ENCODE assay signal across 1 cellular context in the genomic region with DNA sequence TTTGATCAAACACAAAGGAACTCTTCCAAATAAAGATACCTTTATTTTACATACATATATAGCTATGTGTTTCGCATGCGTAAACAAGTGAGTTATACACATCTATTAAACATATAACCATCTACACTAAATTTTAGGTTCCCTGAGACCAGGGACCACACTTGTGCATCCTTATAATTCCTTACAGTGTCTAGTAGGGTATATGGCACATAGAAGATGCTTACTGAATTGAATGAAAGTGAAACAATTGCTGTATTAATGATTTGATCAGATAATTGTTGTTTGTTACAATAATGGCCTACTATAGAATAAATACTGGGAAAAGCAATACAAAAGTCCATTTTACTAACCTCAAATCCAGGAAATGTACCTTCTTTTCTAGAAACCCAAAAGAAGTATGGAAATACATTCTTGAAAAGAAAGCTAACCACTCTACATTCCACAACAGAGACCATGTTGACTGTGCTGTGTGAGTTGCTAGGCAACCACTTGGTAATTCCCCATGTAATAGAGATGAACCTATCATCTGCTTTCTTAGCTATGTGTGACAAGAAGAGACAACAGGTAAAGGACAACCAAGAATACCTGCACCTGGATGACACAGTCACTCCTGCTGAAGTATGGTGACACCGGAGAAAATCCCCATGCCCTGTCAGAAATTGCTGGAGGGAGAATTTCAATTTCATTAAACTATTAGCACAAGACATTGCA.
TF ChIP-seq lines count a peak whose summit lies in the region.

No MANE protein-coding gene starts in this region.

TF ChIP-seq in WTC11, 78 proteins besides CTCF, POLR2A, EP300 and RAD21 (continued from another document):
- TF ChIP-seq, protein P1, sequence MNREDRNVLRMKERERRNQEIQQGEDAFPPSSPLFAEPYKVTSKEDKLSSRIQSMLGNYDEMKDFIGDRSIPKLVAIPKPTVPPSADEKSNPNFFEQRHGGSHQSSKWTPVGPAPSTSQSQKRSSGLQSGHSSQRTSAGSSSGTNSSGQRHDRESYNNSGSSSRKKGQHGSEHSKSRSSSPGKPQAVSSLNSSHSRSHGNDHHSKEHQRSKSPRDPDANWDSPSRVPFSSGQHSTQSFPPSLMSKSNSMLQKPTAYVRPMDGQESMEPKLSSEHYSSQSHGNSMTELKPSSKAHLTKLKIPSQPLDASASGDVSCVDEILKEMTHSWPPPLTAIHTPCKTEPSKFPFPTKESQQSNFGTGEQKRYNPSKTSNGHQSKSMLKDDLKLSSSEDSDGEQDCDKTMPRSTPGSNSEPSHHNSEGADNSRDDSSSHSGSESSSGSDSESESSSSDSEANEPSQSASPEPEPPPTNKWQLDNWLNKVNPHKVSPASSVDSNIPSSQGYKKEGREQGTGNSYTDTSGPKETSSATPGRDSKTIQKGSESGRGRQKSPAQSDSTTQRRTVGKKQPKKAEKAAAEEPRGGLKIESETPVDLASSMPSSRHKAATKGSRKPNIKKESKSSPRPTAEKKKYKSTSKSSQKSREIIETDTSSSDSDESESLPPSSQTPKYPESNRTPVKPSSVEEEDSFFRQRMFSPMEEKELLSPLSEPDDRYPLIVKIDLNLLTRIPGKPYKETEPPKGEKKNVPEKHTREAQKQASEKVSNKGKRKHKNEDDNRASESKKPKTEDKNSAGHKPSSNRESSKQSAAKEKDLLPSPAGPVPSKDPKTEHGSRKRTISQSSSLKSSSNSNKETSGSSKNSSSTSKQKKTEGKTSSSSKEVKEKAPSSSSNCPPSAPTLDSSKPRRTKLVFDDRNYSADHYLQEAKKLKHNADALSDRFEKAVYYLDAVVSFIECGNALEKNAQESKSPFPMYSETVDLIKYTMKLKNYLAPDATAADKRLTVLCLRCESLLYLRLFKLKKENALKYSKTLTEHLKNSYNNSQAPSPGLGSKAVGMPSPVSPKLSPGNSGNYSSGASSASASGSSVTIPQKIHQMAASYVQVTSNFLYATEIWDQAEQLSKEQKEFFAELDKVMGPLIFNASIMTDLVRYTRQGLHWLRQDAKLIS (CRISPR knock-in tag; IDR thresholded peaks at IDR 0.05; ENCODE audit: borderline replicate concordance): no peak
- TF ChIP-seq OVOL2 (CRISPR knock-in tag; IDR thresholded peaks at IDR 0.05; ENCODE audit: borderline replicate concordance): no peak
- TF ChIP-seq, protein P2, sequence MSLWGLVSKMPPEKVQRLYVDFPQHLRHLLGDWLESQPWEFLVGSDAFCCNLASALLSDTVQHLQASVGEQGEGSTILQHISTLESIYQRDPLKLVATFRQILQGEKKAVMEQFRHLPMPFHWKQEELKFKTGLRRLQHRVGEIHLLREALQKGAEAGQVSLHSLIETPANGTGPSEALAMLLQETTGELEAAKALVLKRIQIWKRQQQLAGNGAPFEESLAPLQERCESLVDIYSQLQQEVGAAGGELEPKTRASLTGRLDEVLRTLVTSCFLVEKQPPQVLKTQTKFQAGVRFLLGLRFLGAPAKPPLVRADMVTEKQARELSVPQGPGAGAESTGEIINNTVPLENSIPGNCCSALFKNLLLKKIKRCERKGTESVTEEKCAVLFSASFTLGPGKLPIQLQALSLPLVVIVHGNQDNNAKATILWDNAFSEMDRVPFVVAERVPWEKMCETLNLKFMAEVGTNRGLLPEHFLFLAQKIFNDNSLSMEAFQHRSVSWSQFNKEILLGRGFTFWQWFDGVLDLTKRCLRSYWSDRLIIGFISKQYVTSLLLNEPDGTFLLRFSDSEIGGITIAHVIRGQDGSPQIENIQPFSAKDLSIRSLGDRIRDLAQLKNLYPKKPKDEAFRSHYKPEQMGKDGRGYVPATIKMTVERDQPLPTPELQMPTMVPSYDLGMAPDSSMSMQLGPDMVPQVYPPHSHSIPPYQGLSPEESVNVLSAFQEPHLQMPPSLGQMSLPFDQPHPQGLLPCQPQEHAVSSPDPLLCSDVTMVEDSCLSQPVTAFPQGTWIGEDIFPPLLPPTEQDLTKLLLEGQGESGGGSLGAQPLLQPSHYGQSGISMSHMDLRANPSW (CRISPR knock-in tag; conservative IDR thresholded peaks at IDR 0.05; ENCODE audit: low read depth): no peak
- TF ChIP-seq TP53 (CRISPR knock-in tag; IDR thresholded peaks at IDR 0.05): no peak
- TF ChIP-seq ZNF396 (CRISPR knock-in tag; IDR thresholded peaks at IDR 0.05; ENCODE audit: borderline replicate concordance): no peak
- TF ChIP-seq, protein P3, sequence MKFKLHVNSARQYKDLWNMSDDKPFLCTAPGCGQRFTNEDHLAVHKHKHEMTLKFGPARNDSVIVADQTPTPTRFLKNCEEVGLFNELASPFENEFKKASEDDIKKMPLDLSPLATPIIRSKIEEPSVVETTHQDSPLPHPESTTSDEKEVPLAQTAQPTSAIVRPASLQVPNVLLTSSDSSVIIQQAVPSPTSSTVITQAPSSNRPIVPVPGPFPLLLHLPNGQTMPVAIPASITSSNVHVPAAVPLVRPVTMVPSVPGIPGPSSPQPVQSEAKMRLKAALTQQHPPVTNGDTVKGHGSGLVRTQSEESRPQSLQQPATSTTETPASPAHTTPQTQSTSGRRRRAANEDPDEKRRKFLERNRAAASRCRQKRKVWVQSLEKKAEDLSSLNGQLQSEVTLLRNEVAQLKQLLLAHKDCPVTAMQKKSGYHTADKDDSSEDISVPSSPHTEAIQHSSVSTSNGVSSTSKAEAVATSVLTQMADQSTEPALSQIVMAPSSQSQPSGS (CRISPR knock-in tag; IDR thresholded peaks at IDR 0.05; ENCODE audit: borderline replicate concordance, low read depth): no peak
- TF ChIP-seq FOXK1 (CRISPR knock-in tag; IDR thresholded peaks at IDR 0.05): no peak
- TF ChIP-seq, protein P4, sequence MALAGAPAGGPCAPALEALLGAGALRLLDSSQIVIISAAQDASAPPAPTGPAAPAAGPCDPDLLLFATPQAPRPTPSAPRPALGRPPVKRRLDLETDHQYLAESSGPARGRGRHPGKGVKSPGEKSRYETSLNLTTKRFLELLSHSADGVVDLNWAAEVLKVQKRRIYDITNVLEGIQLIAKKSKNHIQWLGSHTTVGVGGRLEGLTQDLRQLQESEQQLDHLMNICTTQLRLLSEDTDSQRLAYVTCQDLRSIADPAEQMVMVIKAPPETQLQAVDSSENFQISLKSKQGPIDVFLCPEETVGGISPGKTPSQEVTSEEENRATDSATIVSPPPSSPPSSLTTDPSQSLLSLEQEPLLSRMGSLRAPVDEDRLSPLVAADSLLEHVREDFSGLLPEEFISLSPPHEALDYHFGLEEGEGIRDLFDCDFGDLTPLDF (CRISPR knock-in tag; IDR thresholded peaks at IDR 0.05): no peak
- no peak for TF ChIP-seq TEAD4 (CRISPR knock-in tag; IDR thresholded peaks at IDR 0.05)
- TF ChIP-seq, protein P5, sequence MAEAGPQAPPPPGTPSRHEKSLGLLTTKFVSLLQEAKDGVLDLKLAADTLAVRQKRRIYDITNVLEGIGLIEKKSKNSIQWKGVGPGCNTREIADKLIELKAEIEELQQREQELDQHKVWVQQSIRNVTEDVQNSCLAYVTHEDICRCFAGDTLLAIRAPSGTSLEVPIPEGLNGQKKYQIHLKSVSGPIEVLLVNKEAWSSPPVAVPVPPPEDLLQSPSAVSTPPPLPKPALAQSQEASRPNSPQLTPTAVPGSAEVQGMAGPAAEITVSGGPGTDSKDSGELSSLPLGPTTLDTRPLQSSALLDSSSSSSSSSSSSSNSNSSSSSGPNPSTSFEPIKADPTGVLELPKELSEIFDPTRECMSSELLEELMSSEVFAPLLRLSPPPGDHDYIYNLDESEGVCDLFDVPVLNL (CRISPR knock-in tag; IDR thresholded peaks at IDR 0.05; ENCODE audit: borderline replicate concordance, low read depth): no peak
- no peak for TF ChIP-seq IRF2 (CRISPR knock-in tag; IDR thresholded peaks at IDR 0.05; ENCODE audit: borderline replicate concordance, low read depth)
